Comparison of ENCODE assay signal across 1 cellular context in genomic region chr7:16925609-16926008, GRCh38.
TF ChIP-seq lines count a peak whose summit lies in the region.

No MANE protein-coding gene starts in this region.

TF ChIP-seq in IMR-90, 13 proteins besides CTCF, POLR2A, EP300 and RAD21 (continued from another document):
- TF ChIP-seq, protein P1, sequence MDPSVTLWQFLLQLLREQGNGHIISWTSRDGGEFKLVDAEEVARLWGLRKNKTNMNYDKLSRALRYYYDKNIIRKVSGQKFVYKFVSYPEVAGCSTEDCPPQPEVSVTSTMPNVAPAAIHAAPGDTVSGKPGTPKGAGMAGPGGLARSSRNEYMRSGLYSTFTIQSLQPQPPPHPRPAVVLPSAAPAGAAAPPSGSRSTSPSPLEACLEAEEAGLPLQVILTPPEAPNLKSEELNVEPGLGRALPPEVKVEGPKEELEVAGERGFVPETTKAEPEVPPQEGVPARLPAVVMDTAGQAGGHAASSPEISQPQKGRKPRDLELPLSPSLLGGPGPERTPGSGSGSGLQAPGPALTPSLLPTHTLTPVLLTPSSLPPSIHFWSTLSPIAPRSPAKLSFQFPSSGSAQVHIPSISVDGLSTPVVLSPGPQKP (IDR thresholded peaks at IDR 0.05; ENCODE audit: borderline replicate concordance, low read depth, low read length): no peak
- TF ChIP-seq, protein P2, sequence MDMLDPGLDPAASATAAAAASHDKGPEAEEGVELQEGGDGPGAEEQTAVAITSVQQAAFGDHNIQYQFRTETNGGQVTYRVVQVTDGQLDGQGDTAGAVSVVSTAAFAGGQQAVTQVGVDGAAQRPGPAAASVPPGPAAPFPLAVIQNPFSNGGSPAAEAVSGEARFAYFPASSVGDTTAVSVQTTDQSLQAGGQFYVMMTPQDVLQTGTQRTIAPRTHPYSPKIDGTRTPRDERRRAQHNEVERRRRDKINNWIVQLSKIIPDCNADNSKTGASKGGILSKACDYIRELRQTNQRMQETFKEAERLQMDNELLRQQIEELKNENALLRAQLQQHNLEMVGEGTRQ (IDR thresholded peaks at IDR 0.05; ENCODE audit: low read depth, low read length): no peak
- TF ChIP-seq SMC3 (IDR thresholded peaks at IDR 0.05; ENCODE audit: low read depth, low read length): no peak
